In genomic region chr6:36885461-36886401, GRCh38 we compare ENCODE assay signal across 1 cellular context.
TF ChIP-seq lines count a peak whose summit lies in the region.

C6orf89 (plus strand) TSS chr6:36885952; CDS start chr6:36899445, 13,493 bp downstream.

TF ChIP-seq in GM23338, 12 proteins besides CTCF, POLR2A, EP300 and RAD21 (continued from another document):
- TF ChIP-seq ETS1 (IDR thresholded peaks at IDR 0.05): peak; percentile 91
